Comparison of ENCODE assay signal across 18 cellular contexts in the genomic region with DNA sequence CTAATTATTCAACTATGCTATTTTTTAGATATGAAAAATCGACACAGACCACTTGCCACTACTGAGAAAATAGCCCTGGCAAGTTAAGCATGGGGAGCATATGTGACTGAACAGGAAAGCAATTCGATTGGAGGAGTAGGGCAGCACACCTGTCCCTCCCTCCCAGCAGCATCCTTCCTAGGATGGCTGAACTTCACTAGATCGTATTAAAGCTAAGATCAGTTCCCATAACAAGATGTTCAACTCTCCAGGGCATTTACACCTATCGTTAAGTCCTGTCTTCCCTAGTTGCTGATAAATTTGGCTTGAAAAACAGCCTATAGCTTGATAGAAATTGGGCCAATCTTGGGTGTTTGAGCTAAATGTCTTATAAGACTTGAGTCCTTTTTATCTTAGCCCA. TPM values are rescaled to one million over a fixed set of nuclear protein-coding genes. Genes with fewer than 3 reads are reported as not detected.
A peak's percentile ranks its signal among the peaks of the same experiment; 100 is the strongest.
DNase-seq lines count a peak whose midpoint lies in the region; ATAC-seq and TF ChIP-seq lines count a peak whose summit lies in the region.
"Had no signal": no experiment of that assay in that cellular context is flagged by ENCODE, and none has a peak within 500 bp of the region (broad histone marks: within the 10 kb centered on the region; RNA-seq: fewer than 3 reads in every experiment).

No MANE protein-coding gene starts in this region.

- intact Hi-C loops in left ventricle myocardium inferior (cut with micrococcal nuclease) (no loop called here), Right ventricle myocardium inferior (cut with DNase I) (loop anchor here (5.0 kb wide), 2 partner anchors 38 to 123 kb away; a partner anchor contains a TSS), thyroid gland (cut with DNase I) (no loop called here), esophagus muscularis mucosa (cut with DNase I) (loop anchor here (5.0 kb wide), 1 partner anchor 128 kb away; no protein-coding TSS in a partner anchor)

- H3K27ac ChIP-seq in left ventricle myocardium inferior (replicated peaks) (peak overlapping the region; percentile 23), thyroid gland (peak overlapping the region in 2 of 3 donors; percentile 97 to 98), esophagus muscularis mucosa (replicated peaks in 1 of 4) (peak overlapping the region in 1 of 4 donors; percentile 90)
- H3K27ac ChIP-seq: HL-60, suprapubic skin had no signal

- no peak overlapping the region for H3K4me3 Mint-ChIP-seq in WTC11
- no peak overlapping the region for H3K4me3 Mint-ChIP-seq in immature natural killer cell

- 79 to 86% methylated on average over 4 of the region's 4 CpGs for WGBS in thyroid gland, 2 donors
- 81% methylated on average over 4 of the region's 4 CpGs for WGBS in esophagus muscularis mucosa

- H3K4me3 ChIP-seq in left ventricle myocardium inferior (no peak overlapping the region), thyroid gland (replicated peaks in 1 of 3) (no peak overlapping the region), esophagus muscularis mucosa (no peak overlapping the region)
- H3K4me3 ChIP-seq: ovary, suprapubic skin had no signal

- H3K27ac Mint-ChIP-seq in WTC11 (0 out of 2 replicates have a peak overlapping the region, but pooled peaks have one; percentile 15), immature natural killer cell (peak overlapping the region in 5 of 6 donors; percentile 19 to 100 (median 81))

- no peaks in the 10 kb centered on the region for H3K9me3 ChIP-seq in left ventricle myocardium inferior (replicated peaks)
- H3K9me3 ChIP-seq in thyroid gland = no peaks in the 10 kb centered on the region
- no peaks in the 10 kb centered on the region for H3K9me3 ChIP-seq in esophagus muscularis mucosa
- H3K9me3 ChIP-seq: BE2C, ovary, suprapubic skin had no signal

- H3K4me1 ChIP-seq in left ventricle myocardium inferior (peaks cover 60% of the 10 kb centered on the region), thyroid gland (peaks cover 42 to 46% of the 10 kb centered on the region in 2 donors), esophagus muscularis mucosa (peaks cover 53 to 63% (median 57%) of the 10 kb centered on the region in 4 donors)

- CTCF ChIA-PET in WTC11 (lab: Charles Lee) = interaction anchor here (1.0 to 1.4 kb wide), 2 partner anchors 12 to 121 kb away, joined by 4 read pairs; no protein-coding TSS in a partner anchor

- H3K36me3 ChIP-seq in left ventricle myocardium inferior (peaks cover 46% of the 10 kb centered on the region), thyroid gland (peaks cover 32 to 41% of the 10 kb centered on the region in 2 donors), esophagus muscularis mucosa (peaks cover 36 to 45% (median 43%) of the 10 kb centered on the region in 4 donors)
- H3K36me3 ChIP-seq: ovary had no signal

- TF ChIP-seq CTCF in left ventricle myocardium inferior (IDR thresholded peaks at IDR 0.05; ENCODE audit: borderline replicate concordance) (no peak), WTC11 (IDR thresholded peaks at IDR 0.05) (no peak), thyroid gland (IDR thresholded peaks at IDR 0.05) (no peak), esophagus muscularis mucosa (IDR thresholded peaks at IDR 0.05) (no peak)

- TF ChIP-seq EP300 in esophagus muscularis mucosa (IDR thresholded peaks at IDR 0.05) = no peak

- no peak for TF ChIP-seq POLR2A in thyroid gland (IDR thresholded peaks at IDR 0.05)
- no peak for TF ChIP-seq POLR2A in esophagus muscularis mucosa (IDR thresholded peaks at IDR 0.05; ENCODE audit: low read depth)

- POLR2A ChIA-PET in WTC11 (lab: Charles Lee) = interaction anchor here (1.2 to 1.4 kb wide), 3 partner anchors 10 to 77 kb away, joined by 3 to 6 read pairs (median 5); no protein-coding TSS in a partner anchor

- H3K27me3 Mint-ChIP-seq in WTC11 (ENCODE audit: low read depth) (no peaks in the 10 kb centered on the region), immature natural killer cell (ENCODE audit: low read depth in 3 of 3) (peaks cover 3 to 10% (median 8%) of the 10 kb centered on the region in 3 donors)

- peaks cover 71% of the 10 kb centered on the region for H3K36me3 Mint-ChIP-seq in WTC11
- H3K36me3 Mint-ChIP-seq in immature natural killer cell = peaks cover 14 to 36% (median 33%) of the 10 kb centered on the region in 3 donors

- H3K27me3 ChIP-seq in left ventricle myocardium inferior (ENCODE audit: low read depth) (no peaks in the 10 kb centered on the region), thyroid gland (no peaks in the 10 kb centered on the region), esophagus muscularis mucosa (no peaks in the 10 kb centered on the region)
- H3K27me3 ChIP-seq: BE2C, ovary, suprapubic skin had no signal

- H3K4me1 Mint-ChIP-seq in WTC11 (peaks cover 31% of the 10 kb centered on the region), immature natural killer cell (peaks cover 55 to 77% of the 10 kb centered on the region in 2 donors)

- no peak for ATAC-seq in Right ventricle myocardium inferior
- no peak for ATAC-seq in WTC11
- no peak for ATAC-seq in GM19351 (IDR thresholded peaks at IDR 0.05; ENCODE audit: unreplicated experiment)
- no peak for ATAC-seq in HG02610 (IDR thresholded peaks at IDR 0.05; ENCODE audit: unreplicated experiment)

- no peak for DNase-seq in left ventricle myocardium inferior
- no peak for DNase-seq in Right ventricle myocardium inferior (ENCODE audit: missing footprints)
- no peak for DNase-seq in WTC11 (ENCODE audit: low spot score)
- no peak for DNase-seq in immature natural killer cell
- DNase-seq in thyroid gland = no peak
- DNase-seq in esophagus muscularis mucosa (ENCODE audit: extremely low spot score) = no peak
- DNase-seq: BE2C, cerebellar nuclear complex, DND-41, mesendoderm, NCI-H187, NCI-H524, ovary, SW 1271 had no signal

- H3K9me3 Mint-ChIP-seq in WTC11 (no peaks in the 10 kb centered on the region), immature natural killer cell (no peaks in the 10 kb centered on the region)

TF ChIP-seq in WTC11, 78 proteins besides CTCF, POLR2A, EP300 and RAD21 (continues in another document):
- TF ChIP-seq, protein P1, sequence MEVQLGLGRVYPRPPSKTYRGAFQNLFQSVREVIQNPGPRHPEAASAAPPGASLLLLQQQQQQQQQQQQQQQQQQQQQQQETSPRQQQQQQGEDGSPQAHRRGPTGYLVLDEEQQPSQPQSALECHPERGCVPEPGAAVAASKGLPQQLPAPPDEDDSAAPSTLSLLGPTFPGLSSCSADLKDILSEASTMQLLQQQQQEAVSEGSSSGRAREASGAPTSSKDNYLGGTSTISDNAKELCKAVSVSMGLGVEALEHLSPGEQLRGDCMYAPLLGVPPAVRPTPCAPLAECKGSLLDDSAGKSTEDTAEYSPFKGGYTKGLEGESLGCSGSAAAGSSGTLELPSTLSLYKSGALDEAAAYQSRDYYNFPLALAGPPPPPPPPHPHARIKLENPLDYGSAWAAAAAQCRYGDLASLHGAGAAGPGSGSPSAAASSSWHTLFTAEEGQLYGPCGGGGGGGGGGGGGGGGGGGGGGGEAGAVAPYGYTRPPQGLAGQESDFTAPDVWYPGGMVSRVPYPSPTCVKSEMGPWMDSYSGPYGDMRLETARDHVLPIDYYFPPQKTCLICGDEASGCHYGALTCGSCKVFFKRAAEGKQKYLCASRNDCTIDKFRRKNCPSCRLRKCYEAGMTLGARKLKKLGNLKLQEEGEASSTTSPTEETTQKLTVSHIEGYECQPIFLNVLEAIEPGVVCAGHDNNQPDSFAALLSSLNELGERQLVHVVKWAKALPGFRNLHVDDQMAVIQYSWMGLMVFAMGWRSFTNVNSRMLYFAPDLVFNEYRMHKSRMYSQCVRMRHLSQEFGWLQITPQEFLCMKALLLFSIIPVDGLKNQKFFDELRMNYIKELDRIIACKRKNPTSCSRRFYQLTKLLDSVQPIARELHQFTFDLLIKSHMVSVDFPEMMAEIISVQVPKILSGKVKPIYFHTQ (CRISPR knock-in tag; IDR thresholded peaks at IDR 0.05) = no peak
- no peak for TF ChIP-seq NR2C2 (CRISPR knock-in tag; IDR thresholded peaks at IDR 0.05)
- TF ChIP-seq, protein P2, sequence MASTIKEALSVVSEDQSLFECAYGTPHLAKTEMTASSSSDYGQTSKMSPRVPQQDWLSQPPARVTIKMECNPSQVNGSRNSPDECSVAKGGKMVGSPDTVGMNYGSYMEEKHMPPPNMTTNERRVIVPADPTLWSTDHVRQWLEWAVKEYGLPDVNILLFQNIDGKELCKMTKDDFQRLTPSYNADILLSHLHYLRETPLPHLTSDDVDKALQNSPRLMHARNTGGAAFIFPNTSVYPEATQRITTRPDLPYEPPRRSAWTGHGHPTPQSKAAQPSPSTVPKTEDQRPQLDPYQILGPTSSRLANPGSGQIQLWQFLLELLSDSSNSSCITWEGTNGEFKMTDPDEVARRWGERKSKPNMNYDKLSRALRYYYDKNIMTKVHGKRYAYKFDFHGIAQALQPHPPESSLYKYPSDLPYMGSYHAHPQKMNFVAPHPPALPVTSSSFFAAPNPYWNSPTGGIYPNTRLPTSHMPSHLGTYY (CRISPR knock-in tag; IDR thresholded peaks at IDR 0.05) = 0 out of 2 replicates have a peak, but pooled peaks have one; percentile 9

RNA-seq across cellular contexts. Expression of a gene that starts 7.0 kb away (rescaled TPM):
- 31.5 TPM for total RNA-seq in left ventricle myocardium inferior
- 33.5 TPM for total RNA-seq in Right ventricle myocardium inferior
- total RNA-seq in WTC11 (2021) = 83.1 to 90.5 TPM (median 85.5 TPM) in 3 replicates
- 10 to 100 TPM in 2 of 3 donors, 1 to 10 TPM in 1; 5.5 to 30.0 (median 12.9) TPM for polyA plus RNA-seq in immature natural killer cell
- 10 to 100 TPM; 49.1 to 72.2 (median 57.0) TPM for total RNA-seq in thyroid gland
- total RNA-seq in esophagus muscularis mucosa = 10 to 100 TPM; 24.5 to 53.6 (median 37.9) TPM

RNA-seq across cellular contexts. Expression of a gene that starts 7.6 kb away (rescaled TPM):
- total RNA-seq in left ventricle myocardium inferior (119 TPM), Right ventricle myocardium inferior (129 TPM), WTC11 (2021) (56.4 to 67.8 TPM (median 57.6 TPM) in 3 replicates), thyroid gland (10 to 100 TPM; 47.0 to 82.5 (median 64.6) TPM), esophagus muscularis mucosa (10 to 100 TPM; 36.0 to 41.8 (median 40.0) TPM)
- polyA plus RNA-seq in immature natural killer cell = 100 to 1,000 TPM in 2 of 3 donors, 10 to 100 TPM in 1; 86.6 to 114 (median 102) TPM

RNA-seq across cellular contexts. Expression of a gene that starts 16.6 kb away (rescaled TPM):
- total RNA-seq in left ventricle myocardium inferior = 2.7 TPM
- total RNA-seq in Right ventricle myocardium inferior = 1.9 TPM
- 19.3 to 21.7 TPM (median 20.3 TPM) in 3 replicates for total RNA-seq in WTC11 (2021)
- 1 to 10 TPM in 1 of 3 donors, under 1 TPM in 1, not detected in 1; 0.43 to 3.1 TPM for polyA plus RNA-seq in immature natural killer cell
- total RNA-seq in thyroid gland = 1 to 10 TPM; 3.8 to 7.6 (median 6.1) TPM
- 1 to 10 TPM; 2.7 to 8.7 (median 5.1) TPM for total RNA-seq in esophagus muscularis mucosa

RNA-seq across cellular contexts. Expression of a gene that starts 36.9 kb away (rescaled TPM):
- total RNA-seq in left ventricle myocardium inferior (57.3 TPM), Right ventricle myocardium inferior (54.1 TPM), WTC11 (2021) (21.8 to 26.5 TPM (median 25.5 TPM) in 3 replicates), thyroid gland (10 to 100 TPM; 13.4 to 31.7 (median 23.8) TPM), esophagus muscularis mucosa (10 to 100 TPM in 3 of 4 donors, 1 to 10 TPM in 1; 8.0 to 28.2 (median 24.0) TPM)
- polyA plus RNA-seq in immature natural killer cell = 10 to 100 TPM in 1 of 3 donors, 1 to 10 TPM in 2; 4.3 to 16.5 (median 9.8) TPM

RNA-seq across cellular contexts. Expression of a gene that starts 38.8 kb away (rescaled TPM):
- 38.8 TPM for total RNA-seq in left ventricle myocardium inferior
- total RNA-seq in Right ventricle myocardium inferior = 39.5 TPM
- 98.7 to 102 TPM (median 101 TPM) in 3 replicates for total RNA-seq in WTC11 (2021)
- polyA plus RNA-seq in immature natural killer cell = 10 to 100 TPM in 2 of 3 donors, 1 to 10 TPM in 1; 4.3 to 50.1 (median 15.2) TPM
- 10 to 100 TPM; 41.4 to 47.1 (median 43.5) TPM for total RNA-seq in thyroid gland
- 10 to 100 TPM; 39.0 to 60.8 (median 51.4) TPM for total RNA-seq in esophagus muscularis mucosa

Comparison
In these comparisons a context has a peak if more than half of its experiments do, and no peak if none do; other contexts are left out.
1. intact Hi-C loops: an anchor here in Right ventricle myocardium inferior (5.0 kb wide) and esophagus muscularis mucosa (5.0 kb wide); none called in left ventricle myocardium inferior and thyroid gland.